ENCODE assay signal across 1 cellular context in the genomic region with DNA sequence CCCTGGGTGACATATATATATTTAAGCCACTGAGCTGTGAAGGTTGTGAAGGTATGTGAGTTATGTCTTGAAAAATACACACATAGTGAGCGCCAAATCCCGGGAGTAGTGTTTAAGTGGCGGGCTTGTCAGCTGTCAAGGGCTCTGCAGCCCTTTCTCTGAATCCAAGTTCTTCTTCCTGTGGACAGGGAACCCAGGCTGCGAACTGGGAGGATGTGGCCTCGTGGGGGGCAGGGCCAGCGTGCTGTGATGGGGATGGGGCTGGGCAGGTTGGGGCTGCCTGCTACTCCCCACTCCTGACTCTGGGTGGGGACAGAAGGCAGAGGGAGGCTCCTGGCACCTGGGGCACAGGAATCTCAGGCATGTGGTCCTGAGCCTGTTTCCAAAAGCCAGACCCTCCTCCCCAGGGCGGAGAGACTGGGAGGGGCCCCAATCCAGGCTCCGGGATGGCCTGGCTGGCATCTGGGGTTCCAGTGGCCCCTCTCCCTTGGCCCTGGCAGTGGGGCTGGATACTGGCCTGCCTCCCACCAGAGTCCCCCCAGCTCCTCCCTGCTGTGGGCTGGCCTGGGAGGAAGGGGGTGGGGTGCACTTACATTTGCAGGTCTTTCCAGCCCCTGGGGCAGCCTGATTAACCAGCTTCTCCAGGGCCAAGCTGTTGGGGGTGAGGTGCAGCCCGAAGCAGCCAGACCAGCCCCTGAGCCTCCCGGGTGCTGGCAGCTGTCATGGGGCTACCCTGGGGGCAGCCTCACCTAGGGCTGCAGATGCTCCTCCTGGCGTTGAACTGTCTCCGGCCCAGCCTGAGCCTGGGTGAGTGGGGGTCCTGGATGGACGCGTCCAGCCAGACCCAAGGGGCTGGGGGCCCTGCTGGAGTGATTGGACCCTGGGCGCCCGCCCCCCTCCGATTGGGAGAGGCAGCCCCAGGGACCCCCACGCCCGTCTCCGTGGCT.
A peak's percentile ranks its signal among the peaks of the same experiment; 100 is the strongest.
TF ChIP-seq lines count a peak whose summit lies in the region.

Gene UPK3B (plus strand): TSS at position 622 of the 947 bp plus-strand sequence. CDS start 101 bp downstream, at position 723.

TF ChIP-seq in WTC11, 78 proteins besides CTCF, POLR2A, EP300 and RAD21 (continued from another document and continues in another):
- TF ChIP-seq, protein P1, sequence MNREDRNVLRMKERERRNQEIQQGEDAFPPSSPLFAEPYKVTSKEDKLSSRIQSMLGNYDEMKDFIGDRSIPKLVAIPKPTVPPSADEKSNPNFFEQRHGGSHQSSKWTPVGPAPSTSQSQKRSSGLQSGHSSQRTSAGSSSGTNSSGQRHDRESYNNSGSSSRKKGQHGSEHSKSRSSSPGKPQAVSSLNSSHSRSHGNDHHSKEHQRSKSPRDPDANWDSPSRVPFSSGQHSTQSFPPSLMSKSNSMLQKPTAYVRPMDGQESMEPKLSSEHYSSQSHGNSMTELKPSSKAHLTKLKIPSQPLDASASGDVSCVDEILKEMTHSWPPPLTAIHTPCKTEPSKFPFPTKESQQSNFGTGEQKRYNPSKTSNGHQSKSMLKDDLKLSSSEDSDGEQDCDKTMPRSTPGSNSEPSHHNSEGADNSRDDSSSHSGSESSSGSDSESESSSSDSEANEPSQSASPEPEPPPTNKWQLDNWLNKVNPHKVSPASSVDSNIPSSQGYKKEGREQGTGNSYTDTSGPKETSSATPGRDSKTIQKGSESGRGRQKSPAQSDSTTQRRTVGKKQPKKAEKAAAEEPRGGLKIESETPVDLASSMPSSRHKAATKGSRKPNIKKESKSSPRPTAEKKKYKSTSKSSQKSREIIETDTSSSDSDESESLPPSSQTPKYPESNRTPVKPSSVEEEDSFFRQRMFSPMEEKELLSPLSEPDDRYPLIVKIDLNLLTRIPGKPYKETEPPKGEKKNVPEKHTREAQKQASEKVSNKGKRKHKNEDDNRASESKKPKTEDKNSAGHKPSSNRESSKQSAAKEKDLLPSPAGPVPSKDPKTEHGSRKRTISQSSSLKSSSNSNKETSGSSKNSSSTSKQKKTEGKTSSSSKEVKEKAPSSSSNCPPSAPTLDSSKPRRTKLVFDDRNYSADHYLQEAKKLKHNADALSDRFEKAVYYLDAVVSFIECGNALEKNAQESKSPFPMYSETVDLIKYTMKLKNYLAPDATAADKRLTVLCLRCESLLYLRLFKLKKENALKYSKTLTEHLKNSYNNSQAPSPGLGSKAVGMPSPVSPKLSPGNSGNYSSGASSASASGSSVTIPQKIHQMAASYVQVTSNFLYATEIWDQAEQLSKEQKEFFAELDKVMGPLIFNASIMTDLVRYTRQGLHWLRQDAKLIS (CRISPR knock-in tag; IDR thresholded peaks at IDR 0.05; ENCODE audit: borderline replicate concordance): no peak
- no peak for TF ChIP-seq OVOL2 (CRISPR knock-in tag; IDR thresholded peaks at IDR 0.05; ENCODE audit: borderline replicate concordance)
- TF ChIP-seq SOX15 (CRISPR knock-in tag; IDR thresholded peaks at IDR 0.05): no peak
- no peak for TF ChIP-seq STAT6 (CRISPR knock-in tag; conservative IDR thresholded peaks at IDR 0.05; ENCODE audit: low read depth)
- TF ChIP-seq ZNF263 (CRISPR knock-in tag; IDR thresholded peaks at IDR 0.05; ENCODE audit: low read depth): no peak
- TF ChIP-seq, protein P2, sequence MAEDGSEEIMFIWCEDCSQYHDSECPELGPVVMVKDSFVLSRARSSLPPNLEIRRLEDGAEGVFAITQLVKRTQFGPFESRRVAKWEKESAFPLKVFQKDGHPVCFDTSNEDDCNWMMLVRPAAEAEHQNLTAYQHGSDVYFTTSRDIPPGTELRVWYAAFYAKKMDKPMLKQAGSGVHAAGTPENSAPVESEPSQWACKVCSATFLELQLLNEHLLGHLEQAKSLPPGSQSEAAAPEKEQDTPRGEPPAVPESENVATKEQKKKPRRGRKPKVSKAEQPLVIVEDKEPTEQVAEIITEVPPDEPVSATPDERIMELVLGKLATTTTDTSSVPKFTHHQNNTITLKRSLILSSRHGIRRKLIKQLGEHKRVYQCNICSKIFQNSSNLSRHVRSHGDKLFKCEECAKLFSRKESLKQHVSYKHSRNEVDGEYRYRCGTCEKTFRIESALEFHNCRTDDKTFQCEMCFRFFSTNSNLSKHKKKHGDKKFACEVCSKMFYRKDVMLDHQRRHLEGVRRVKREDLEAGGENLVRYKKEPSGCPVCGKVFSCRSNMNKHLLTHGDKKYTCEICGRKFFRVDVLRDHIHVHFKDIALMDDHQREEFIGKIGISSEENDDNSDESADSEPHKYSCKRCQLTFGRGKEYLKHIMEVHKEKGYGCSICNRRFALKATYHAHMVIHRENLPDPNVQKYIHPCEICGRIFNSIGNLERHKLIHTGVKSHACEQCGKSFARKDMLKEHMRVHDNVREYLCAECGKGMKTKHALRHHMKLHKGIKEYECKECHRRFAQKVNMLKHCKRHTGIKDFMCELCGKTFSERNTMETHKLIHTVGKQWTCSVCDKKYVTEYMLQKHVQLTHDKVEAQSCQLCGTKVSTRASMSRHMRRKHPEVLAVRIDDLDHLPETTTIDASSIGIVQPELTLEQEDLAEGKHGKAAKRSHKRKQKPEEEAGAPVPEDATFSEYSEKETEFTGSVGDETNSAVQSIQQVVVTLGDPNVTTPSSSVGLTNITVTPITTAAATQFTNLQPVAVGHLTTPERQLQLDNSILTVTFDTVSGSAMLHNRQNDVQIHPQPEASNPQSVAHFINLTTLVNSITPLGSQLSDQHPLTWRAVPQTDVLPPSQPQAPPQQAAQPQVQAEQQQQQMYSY (CRISPR knock-in tag; IDR thresholded peaks at IDR 0.05): no peak
- TF ChIP-seq SMAD4 (CRISPR knock-in tag; IDR thresholded peaks at IDR 0.05): no peak
- no peak for TF ChIP-seq NR3C1 (CRISPR knock-in tag; conservative IDR thresholded peaks at IDR 0.05; ENCODE audit: low read depth)
- TF ChIP-seq CREB1 (CRISPR knock-in tag; IDR thresholded peaks at IDR 0.05): no peak
- no peak for TF ChIP-seq ZBTB21 (CRISPR knock-in tag; IDR thresholded peaks at IDR 0.05; ENCODE audit: borderline replicate concordance)
- TF ChIP-seq GRHL2 (CRISPR knock-in tag; IDR thresholded peaks at IDR 0.05; ENCODE audit: insufficient replicate concordance, severe bottlenecking): no peak
- TF ChIP-seq SP1 (CRISPR knock-in tag; conservative IDR thresholded peaks at IDR 0.05): peak; percentile 36; the same call in 1 of the 2 replicates
- TF ChIP-seq ZBTB43 (CRISPR knock-in tag; IDR thresholded peaks at IDR 0.05): no peak
- TF ChIP-seq RELA (CRISPR knock-in tag; IDR thresholded peaks at IDR 0.05; ENCODE audit: borderline replicate concordance): no peak
- TF ChIP-seq, protein P3, sequence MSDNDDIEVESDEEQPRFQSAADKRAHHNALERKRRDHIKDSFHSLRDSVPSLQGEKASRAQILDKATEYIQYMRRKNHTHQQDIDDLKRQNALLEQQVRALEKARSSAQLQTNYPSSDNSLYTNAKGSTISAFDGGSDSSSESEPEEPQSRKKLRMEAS (CRISPR knock-in tag; IDR thresholded peaks at IDR 0.05): peak; percentile 46; the same call in 1 of the 2 replicates
- TF ChIP-seq ELF4 (CRISPR knock-in tag; IDR thresholded peaks at IDR 0.05; ENCODE audit: low read depth): no peak
- no peak for TF ChIP-seq ZNF512 (CRISPR knock-in tag; IDR thresholded peaks at IDR 0.05; ENCODE audit: borderline replicate concordance)
- no peak for TF ChIP-seq NR2C2 (CRISPR knock-in tag; IDR thresholded peaks at IDR 0.05)
- no peak for TF ChIP-seq EMX1 (CRISPR knock-in tag; IDR thresholded peaks at IDR 0.05)
- TF ChIP-seq MLX (CRISPR knock-in tag; IDR thresholded peaks at IDR 0.05): no peak
- no peak for TF ChIP-seq ZNF121 (CRISPR knock-in tag; IDR thresholded peaks at IDR 0.05)
- TF ChIP-seq E2F5 (CRISPR knock-in tag; IDR thresholded peaks at IDR 0.05): no peak
- TF ChIP-seq, protein P4, sequence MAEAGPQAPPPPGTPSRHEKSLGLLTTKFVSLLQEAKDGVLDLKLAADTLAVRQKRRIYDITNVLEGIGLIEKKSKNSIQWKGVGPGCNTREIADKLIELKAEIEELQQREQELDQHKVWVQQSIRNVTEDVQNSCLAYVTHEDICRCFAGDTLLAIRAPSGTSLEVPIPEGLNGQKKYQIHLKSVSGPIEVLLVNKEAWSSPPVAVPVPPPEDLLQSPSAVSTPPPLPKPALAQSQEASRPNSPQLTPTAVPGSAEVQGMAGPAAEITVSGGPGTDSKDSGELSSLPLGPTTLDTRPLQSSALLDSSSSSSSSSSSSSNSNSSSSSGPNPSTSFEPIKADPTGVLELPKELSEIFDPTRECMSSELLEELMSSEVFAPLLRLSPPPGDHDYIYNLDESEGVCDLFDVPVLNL (CRISPR knock-in tag; IDR thresholded peaks at IDR 0.05; ENCODE audit: borderline replicate concordance, low read depth): no peak
- peak; percentile 42; the same call in 1 of the 2 replicates for TF ChIP-seq ZNF423 (CRISPR knock-in tag; IDR thresholded peaks at IDR 0.05)
- TF ChIP-seq, protein P5, sequence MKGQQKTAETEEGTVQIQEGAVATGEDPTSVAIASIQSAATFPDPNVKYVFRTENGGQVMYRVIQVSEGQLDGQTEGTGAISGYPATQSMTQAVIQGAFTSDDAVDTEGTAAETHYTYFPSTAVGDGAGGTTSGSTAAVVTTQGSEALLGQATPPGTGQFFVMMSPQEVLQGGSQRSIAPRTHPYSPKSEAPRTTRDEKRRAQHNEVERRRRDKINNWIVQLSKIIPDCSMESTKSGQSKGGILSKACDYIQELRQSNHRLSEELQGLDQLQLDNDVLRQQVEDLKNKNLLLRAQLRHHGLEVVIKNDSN (CRISPR knock-in tag; IDR thresholded peaks at IDR 0.05): 0 out of 2 replicates have a peak, but pooled peaks have one; percentile 39
- TF ChIP-seq FOXP1 (CRISPR knock-in tag; IDR thresholded peaks at IDR 0.05; ENCODE audit: borderline replicate concordance): peak; percentile 53; the same call in 1 of the 2 replicates
- TF ChIP-seq FOXK1 (CRISPR knock-in tag; IDR thresholded peaks at IDR 0.05): no peak
- TF ChIP-seq NFE2L1 (CRISPR knock-in tag; IDR thresholded peaks at IDR 0.05): no peak
- no peak for TF ChIP-seq GTF2I (CRISPR knock-in tag; conservative IDR thresholded peaks at IDR 0.05)
- TF ChIP-seq KAT7 (CRISPR knock-in tag; IDR thresholded peaks at IDR 0.05; ENCODE audit: borderline replicate concordance): no peak
- TF ChIP-seq ETV6 (CRISPR knock-in tag; IDR thresholded peaks at IDR 0.05): peak; percentile 57; the same call in 1 of the 2 replicates
- no peak for TF ChIP-seq FOXJ3 (CRISPR knock-in tag; IDR thresholded peaks at IDR 0.05; ENCODE audit: borderline replicate concordance)
